ENCODE assay signal across 3 cellular contexts in genomic region chr5:9721161-9721560, GRCh38.
"Had no signal": no experiment of that assay in that cellular context is flagged by ENCODE, and none has a peak within 500 bp of the region (broad histone marks: within the 10 kb centered on the region; RNA-seq: fewer than 3 reads in every experiment).

No MANE protein-coding gene starts in this region.

- H3K4me3 ChIP-seq: GM12878 had no signal

- DNase-seq: GDM1, GF-D8 had no signal
